14 cellular contexts compared by ENCODE assay signal in the genomic region with DNA sequence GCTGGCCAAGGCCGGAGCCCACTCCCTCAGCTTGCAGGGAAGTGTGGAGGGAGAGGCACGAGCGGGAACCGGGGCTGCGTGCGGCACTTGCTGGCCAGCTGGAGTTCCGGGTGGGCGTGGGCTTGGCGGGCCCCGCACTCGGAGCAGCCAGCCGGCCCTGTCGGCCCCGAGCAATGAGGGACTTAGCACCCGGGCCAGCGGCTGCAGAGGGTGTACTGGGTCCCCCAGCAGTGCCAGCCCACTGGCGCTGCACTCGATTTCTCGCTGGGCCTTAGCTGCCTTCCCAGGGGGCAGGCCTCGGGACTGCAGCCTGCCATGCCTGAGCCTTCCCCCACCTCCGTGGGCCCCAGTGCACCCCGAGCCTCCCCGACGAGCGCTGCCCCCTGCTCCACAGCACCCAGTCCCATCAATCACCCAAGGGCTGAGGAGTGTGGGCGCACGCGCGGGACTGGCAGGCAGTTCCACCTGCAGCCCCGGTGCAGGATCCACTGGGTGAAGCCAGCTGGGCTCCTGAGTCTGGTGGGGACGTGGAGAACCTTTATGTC. TPM values are rescaled to one million over a fixed set of nuclear protein-coding genes. Genes with fewer than 3 reads are reported as not detected.
"Had no signal": no experiment of that assay in that cellular context is flagged by ENCODE, and none has a peak within 500 bp of the region (broad histone marks: within the 10 kb centered on the region; RNA-seq: fewer than 3 reads in every experiment).

No MANE protein-coding gene starts in this region.

RNA-seq across cellular contexts. Expression of gene PLAAT2, which starts 13.0 kb away (rescaled TPM):
- total RNA-seq: dermis microvascular lymphatic vessel endothelial cell, endodermal cell, gastrocnemius medialis, glomerular endothelial cell, kidney epithelial cell, left ventricle myocardium superior, osteocyte, right atrium auricular region, sciatic nerve, skeletal muscle tissue, thoracic aorta, uterus had no signal

RNA-seq across cellular contexts. Expression of gene LGALS12, which starts 44.3 kb away (rescaled TPM):
- total RNA-seq: dermis microvascular lymphatic vessel endothelial cell, esophagus mucosa, glomerular endothelial cell, kidney epithelial cell, osteocyte, prostate gland, uterus had no signal

RNA-seq across cellular contexts. Expression of gene PLAAT5, which starts 59.3 kb away (rescaled TPM):
- total RNA-seq: dermis microvascular lymphatic vessel endothelial cell, glomerular endothelial cell, osteocyte had no signal
